ENCODE assay signal across 11 cellular contexts in genomic region chr9:37964740-37965081, GRCh38.
DNase-seq lines count a peak whose midpoint lies in the region; TF ChIP-seq lines count a peak whose summit lies in the region.
"Had no signal": no experiment of that assay in that cellular context is flagged by ENCODE, and none has a peak within 500 bp of the region (broad histone marks: within the 10 kb centered on the region; RNA-seq: fewer than 3 reads in every experiment).

No MANE protein-coding gene starts in this region.

- intact Hi-C loops in activated CD4-positive, alpha-beta T cell treated with anti-CD3 and anti-CD28 coated beads, Interleukin-2, amount 10 ng/mL, durations not matched to agents 24 days and 14 days (cut with micrococcal nuclease): no loop called here
- intact Hi-C loops in transverse colon (cut with DNase I; ENCODE audit: low total_unique reads): loop anchor here (10.0 kb wide), 1 partner anchor 50 kb away; no protein-coding TSS in a partner anchor

- H3K27ac ChIP-seq in coronary artery: peak overlapping the region; percentile 72 to 75
- peak overlapping the region; percentile 68 for H3K27ac ChIP-seq in muscle layer of duodenum (ENCODE audit: low read length)
- H3K27ac ChIP-seq in transverse colon: peak overlapping the region; percentile 66 to 88 (median 77)
- no peak overlapping the region for H3K27ac ChIP-seq in CD8-positive, alpha-beta memory T cell (ENCODE audit: low read depth, low read length)

- H3K27me3 Mint-ChIP-seq in activated CD4-positive, alpha-beta T cell treated with anti-CD3 and anti-CD28 coated beads, Interleukin-2, amount 10 ng/mL, durations not matched to agents 24 days and 14 days: no peaks in the 10 kb centered on the region
- H3K27me3 Mint-ChIP-seq in CD8-positive, alpha-beta memory T cell: peaks cover 0 to 6% of the 10 kb centered on the region in 2 donors

- TF ChIP-seq EP300 in transverse colon (IDR thresholded peaks at IDR 0.05; ENCODE audit: low read depth): no peak

- H3K9me3 ChIP-seq in muscle layer of duodenum (ENCODE audit: control insufficient read depth in 1 of 2, low read length in 2 of 2) (no peaks in the 10 kb centered on the region), transverse colon (no peaks in the 10 kb centered on the region)
- H3K9me3 ChIP-seq in CD8-positive, alpha-beta memory T cell (ENCODE audit: low read length): no peaks in the 10 kb centered on the region

- H3K27ac Mint-ChIP-seq in activated CD4-positive, alpha-beta T cell treated with anti-CD3 and anti-CD28 coated beads, Interleukin-2, amount 10 ng/mL, durations not matched to agents 24 days and 14 days: no peak overlapping the region
- H3K27ac Mint-ChIP-seq in CD8-positive, alpha-beta memory T cell: no peak overlapping the region

- H3K4me1 ChIP-seq in muscle layer of duodenum (ENCODE audit: control insufficient read depth in 1 of 2, insufficient read depth in 2 of 2, low read length in 2 of 2): peaks cover 0 to 4% of the 10 kb centered on the region in 2 donors
- H3K4me1 ChIP-seq in transverse colon: peaks cover 13 to 63% (median 57%) of the 10 kb centered on the region in 4 donors
- H3K4me1 ChIP-seq in CD8-positive, alpha-beta memory T cell (ENCODE audit: insufficient read depth, low read length): no peaks in the 10 kb centered on the region

- peaks cover 23% of the 10 kb centered on the region for H3K4me1 Mint-ChIP-seq in activated CD4-positive, alpha-beta T cell treated with anti-CD3 and anti-CD28 coated beads, Interleukin-2, amount 10 ng/mL, durations not matched to agents 24 days and 14 days
- H3K4me1 Mint-ChIP-seq in CD8-positive, alpha-beta memory T cell: peaks cover 0 to 2% (median 0%) of the 10 kb centered on the region in 3 donors

- no peak overlapping the region for H3K4me3 ChIP-seq in coronary artery
- H3K4me3 ChIP-seq in muscle layer of duodenum (ENCODE audit: low read depth in 1 of 2, low read length in 2 of 2): no peak overlapping the region
- H3K4me3 ChIP-seq in transverse colon: no peak overlapping the region
- no peak overlapping the region for H3K4me3 ChIP-seq in CD8-positive, alpha-beta memory T cell (ENCODE audit: low read length)

- H3K36me3 ChIP-seq in muscle layer of duodenum (ENCODE audit: control insufficient read depth in 1 of 2, insufficient read depth in 2 of 2, low read length in 2 of 2): no peaks in the 10 kb centered on the region
- no peaks in the 10 kb centered on the region for H3K36me3 ChIP-seq in transverse colon
- no peaks in the 10 kb centered on the region for H3K36me3 ChIP-seq in CD8-positive, alpha-beta memory T cell (ENCODE audit: insufficient read depth, low read length)

- H3K4me3 Mint-ChIP-seq in activated CD4-positive, alpha-beta T cell treated with anti-CD3 and anti-CD28 coated beads, Interleukin-2, amount 10 ng/mL, durations not matched to agents 24 days and 14 days: peak overlapping the region; percentile 42
- no peak overlapping the region for H3K4me3 Mint-ChIP-seq in CD8-positive, alpha-beta memory T cell

- H3K36me3 Mint-ChIP-seq in activated CD4-positive, alpha-beta T cell treated with anti-CD3 and anti-CD28 coated beads, Interleukin-2, amount 10 ng/mL, durations not matched to agents 24 days and 14 days (ENCODE audit: low read depth): no peaks in the 10 kb centered on the region
- no peaks in the 10 kb centered on the region for H3K36me3 Mint-ChIP-seq in CD8-positive, alpha-beta memory T cell

- TF ChIP-seq CTCF in coronary artery (IDR thresholded peaks at IDR 0.05) (no peak), transverse colon (IDR thresholded peaks at IDR 0.05) (no peak)

- in situ Hi-C loops in transverse colon (cut with MboI; ENCODE audit: low pct_ligation_motif_present in 1 of 4, low pct_unique_long_range_greater_than_20kb in 1 of 4, low sequenced_read_pairs in 3 of 4): loop anchor here in 1 of 4 donors (10.0 kb wide), 1 partner anchor 60 kb away; no protein-coding TSS in a partner anchor

- DNase-seq in activated CD4-positive, alpha-beta T cell treated with anti-CD3 and anti-CD28 coated beads, Interleukin-2, amount 10 ng/mL, durations not matched to agents 24 days and 14 days: no peak
- DNase-seq in activated CD4-positive, alpha-beta T cell treated with anti-CD3 and anti-CD28 coated beads, Interleukin-2, amount 50 U/mL, for 48 hours: no peak
- DNase-seq in coronary artery (ENCODE audit: low spot score) (no peak), transverse colon (no peak), SIG-M5 treated with dmso at 0.1 percent for 504 hours (lab: John Stamatoyannopoulos, UW; ENCODE audit: unreplicated experiment) (no peak), NCI-H524 treated with DMSO at 0.1 percent for 48 hours (lab: John Stamatoyannopoulos, UW) (no peak)
- no peak for DNase-seq in CD8-positive, alpha-beta memory T cell
- DNase-seq: activated CD8-positive, alpha-beta memory T cell treated with anti-CD3 and anti-CD28 coated beads, Interleukin-2, amount 50 U/mL, for 48 hours; H7; RPMI8226 had no signal

- no peaks in the 10 kb centered on the region for H3K27me3 ChIP-seq in muscle layer of duodenum (ENCODE audit: low read depth, low read length)
- no peaks in the 10 kb centered on the region for H3K27me3 ChIP-seq in transverse colon
- H3K27me3 ChIP-seq in CD8-positive, alpha-beta memory T cell (ENCODE audit: insufficient read depth, low read length, poor library complexity, severe bottlenecking): no peaks in the 10 kb centered on the region

- WGBS in transverse colon (ENCODE audit: low coverage in 1 of 2), 2 donors: 52 to 57% methylated on average over 1 to 5 of the region's 5 CpGs

- no peak for TF ChIP-seq POLR2A in transverse colon (IDR thresholded peaks at IDR 0.05)

- CTCF ChIA-PET in CD8-positive, alpha-beta memory T cell (lab: Charles Lee): no interaction called here

- POLR2A ChIA-PET in CD8-positive, alpha-beta memory T cell (lab: Charles Lee): no interaction called here

- no peaks in the 10 kb centered on the region for H3K9me3 Mint-ChIP-seq in activated CD4-positive, alpha-beta T cell treated with anti-CD3 and anti-CD28 coated beads, Interleukin-2, amount 10 ng/mL, durations not matched to agents 24 days and 14 days
- no peaks in the 10 kb centered on the region for H3K9me3 Mint-ChIP-seq in CD8-positive, alpha-beta memory T cell
